ENCODE assay signal across 10 cellular contexts in genomic region chr9:76651114-76651697, GRCh38.
DNase-seq lines count a peak whose midpoint lies in the region; ATAC-seq, FAIRE-seq and TF ChIP-seq lines count a peak whose summit lies in the region.
"Had no signal": no experiment of that assay in that cellular context is flagged by ENCODE, and none has a peak within 500 bp of the region (broad histone marks: within the 10 kb centered on the region; RNA-seq: fewer than 3 reads in every experiment).

No MANE protein-coding gene starts in this region.

- POLR2A ChIA-PET in endothelial cell of umbilical vein (lab: Charles Lee) = no interaction called here

- ATAC-seq in GM21529 (IDR thresholded peaks at IDR 0.05; ENCODE audit: unreplicated experiment) = peak; percentile 66
- ATAC-seq in HG03025 (IDR thresholded peaks at IDR 0.05; ENCODE audit: low FRiP score, unreplicated experiment) = no peak
- no peak for ATAC-seq in HG03159 (IDR thresholded peaks at IDR 0.05; ENCODE audit: unreplicated experiment)

- peak overlapping the region; percentile 97 for H3K4me2 ChIP-seq in endothelial cell of umbilical vein (ENCODE audit: insufficient read depth, low read length)

- dilution Hi-C loops in endothelial cell of umbilical vein (cut with MboI; ENCODE audit: extremely low pct_ligation_motif_present, low sequenced_read_pairs) = no loop called here

- DNase-seq in KG1 (lab: John Stamatoyannopoulos, UW) (peak; percentile 37), endothelial cell of umbilical vein (ENCODE audit: low read depth, low spot score) (peak; percentile 56), spleen (no peak), ACHN (no peak), NCI-H128 (lab: John Stamatoyannopoulos, UW; ENCODE audit: unreplicated experiment) (no peak)
- DNase-seq: activated CD4-positive, alpha-beta T cell treated with anti-CD3 and anti-CD28 coated beads for 1 hour had no signal

- no peaks in the 10 kb centered on the region for H4K20me1 ChIP-seq in endothelial cell of umbilical vein (replicated peaks; ENCODE audit: control insufficient read depth, extremely low read depth, insufficient read depth, low read length)

- H3K9me1 ChIP-seq in endothelial cell of umbilical vein (replicated peaks; ENCODE audit: control insufficient read depth, extremely low read depth, insufficient read depth, low read length) = no peaks in the 10 kb centered on the region

- H2AFZ ChIP-seq in endothelial cell of umbilical vein (ENCODE audit: low read depth, low read length) = peak overlapping the region; percentile 80

- CTCF ChIA-PET in endothelial cell of umbilical vein (lab: Charles Lee) = interaction anchor here (0.7 to 2.6 kb wide), 16 partner anchors 8 to 500 kb away, joined by 3 to 14 read pairs (median 3); partner anchors contain the start of gene GCNT1

- no TSS peak for BruUV-seq in endothelial cell of umbilical vein (replicated peaks; lab: Mats Ljungman, UMichigan)

- H3K9me3 ChIP-seq in endothelial cell of umbilical vein (replicated peaks; ENCODE audit: control insufficient read depth, insufficient read depth, low read length) (no peaks in the 10 kb centered on the region), spleen (no peaks in the 10 kb centered on the region)

- peak overlapping the region; percentile 45 for H3K9ac ChIP-seq in endothelial cell of umbilical vein (replicated peaks; ENCODE audit: extremely low read depth, insufficient read depth, low read length)

- no peaks in the 10 kb centered on the region for H3K36me3 ChIP-seq in endothelial cell of umbilical vein (ENCODE audit: control insufficient read depth in 2 of 2, extremely low read depth in 1 of 2, insufficient read depth in 2 of 2, low read length in 2 of 2)
- peaks cover 0 to 18% (median 0%) of the 10 kb centered on the region in 6 donors for H3K36me3 ChIP-seq in spleen

- no peaks in the 10 kb centered on the region for H3K79me2 ChIP-seq in endothelial cell of umbilical vein (ENCODE audit: control insufficient read depth, insufficient read depth, low read length)

- in situ Hi-C loops in ACHN (cut with HindIII; ENCODE audit: low pct_ligation_motif_present, low pct_unique_long_range_greater_than_20kb, low sequenced_read_pairs) = no loop called here

- TF ChIP-seq CTCF in endothelial cell of umbilical vein (IDR thresholded peaks at IDR 0.05; ENCODE audit: extremely low read depth in 1 of 2, insufficient read depth in 1 of 2, low read depth in 1 of 2, low read length in 2 of 2) (no peak), spleen (IDR thresholded peaks at IDR 0.05 in 8 of 11, conservative IDR thresholded peaks at IDR 0.05 in 3 of 11) (no peak)

- 1 to 6% (median 4%) methylated on average over 4 of the region's 4 CpGs for WGBS in spleen, 5 donors

- peak overlapping the region; percentile 15 to 64 (median 63) for H3K4me3 ChIP-seq in endothelial cell of umbilical vein (replicated peaks in 1 of 3; ENCODE audit: insufficient read depth in 1 of 3, low read depth in 1 of 3, low read length in 3 of 3)
- H3K4me3 ChIP-seq in spleen = peak overlapping the region; percentile 5 to 60 (median 32)

- TF ChIP-seq POLR2A in endothelial cell of umbilical vein (IDR thresholded peaks at IDR 0.05; ENCODE audit: low read depth, low read length) (no peak), spleen (IDR thresholded peaks at IDR 0.05) (no peak)

- FAIRE-seq in endothelial cell of umbilical vein (lab: Jason Lieb, UNC) = peak; percentile 64
- FAIRE-seq: keratinocyte had no signal

- H3K4me1 ChIP-seq in endothelial cell of umbilical vein (ENCODE audit: control insufficient read depth, extremely low read depth, insufficient read depth, low read length) = peaks cover 47% of the 10 kb centered on the region
- peaks cover 19 to 64% (median 54%) of the 10 kb centered on the region in 6 donors for H3K4me1 ChIP-seq in spleen

- intact Hi-C loops in endothelial cell of umbilical vein (cut with micrococcal nuclease) = no loop called here
- intact Hi-C loops in spleen (cut with DNase I; ENCODE audit: low total_unique reads) = no loop called here

- H3K27ac ChIP-seq in endothelial cell of umbilical vein (ENCODE audit: insufficient read depth, low read depth, low read length) (peak overlapping the region; percentile 34), spleen (peak overlapping the region; percentile 52 to 85 (median 72))

- H3K27me3 ChIP-seq in endothelial cell of umbilical vein (ENCODE audit: control insufficient read depth in 2 of 2, insufficient read depth in 2 of 2, low read length in 2 of 2) = no peaks in the 10 kb centered on the region
- no peaks in the 10 kb centered on the region for H3K27me3 ChIP-seq in spleen (replicated peaks in 1 of 7)

TF ChIP-seq in endothelial cell of umbilical vein, 7 proteins besides CTCF, POLR2A, EP300 and RAD21:
- no peak for TF ChIP-seq FOS (IDR thresholded peaks at IDR 0.05; ENCODE audit: borderline replicate concordance, insufficient read depth, low read length)
- TF ChIP-seq MYC (IDR thresholded peaks at IDR 0.05; ENCODE audit: low read depth, low read length) = no peak
- TF ChIP-seq GATA2 (IDR thresholded peaks at IDR 0.05; ENCODE audit: insufficient read depth, insufficient read length, low read depth, low read length) = no peak

Comparison
In these comparisons a context has a peak if more than half of its experiments do, and no peak if none do; other contexts are left out.
1. DNase-seq: peak in KG1 (single experiment) and endothelial cell of umbilical vein (single experiment); none in spleen (single experiment), ACHN (single experiment) and NCI-H128 (single experiment).